8 cellular contexts compared by ENCODE assay signal in genomic region chr4:47933798-47934197, GRCh38. TPM values are rescaled to one million over a fixed set of nuclear protein-coding genes. Genes with fewer than 3 reads are reported as not detected.
DNase-seq lines count a peak whose midpoint lies in the region; ATAC-seq, FAIRE-seq and TF ChIP-seq lines count a peak whose summit lies in the region.

No MANE protein-coding gene starts in this region.

- peak; percentile 76 for DNase-seq in DMS53 treated with DMSO at 0.1 percent for 48 hours (lab: John Stamatoyannopoulos, UW; ENCODE audit: unreplicated experiment)
- peak; percentile 67 for DNase-seq in NB4 (ENCODE audit: low read depth)
- DNase-seq in astrocyte of the spinal cord (ENCODE audit: low read depth, low spot score): peak; percentile 57
- no peak for DNase-seq in keratinocyte (ENCODE audit: low read depth, low spot score)
- no peak for DNase-seq in uterus
- no peak for DNase-seq in effector CD8-positive, alpha-beta T cell (lab: John Stamatoyannopoulos, UW)

- no peak for TF ChIP-seq POLR2A in NB4 (IDR thresholded peaks at IDR 0.05; ENCODE audit: extremely low read depth, insufficient read length)
- no peak for TF ChIP-seq POLR2A in uterus (IDR thresholded peaks at IDR 0.05)

- H3K9me1 ChIP-seq in keratinocyte (ENCODE audit: control insufficient read depth, extremely low read depth, insufficient read depth, low read length): no peaks in the 10 kb centered on the region

- no peak for FAIRE-seq in keratinocyte (lab: Jason Lieb, UNC)

- H3K4me2 ChIP-seq in keratinocyte (ENCODE audit: control insufficient read depth, extremely low read depth, insufficient read depth, low read depth, low read length): no peak overlapping the region

- no peak overlapping the region for H2AFZ ChIP-seq in keratinocyte (ENCODE audit: control insufficient read depth, low read length)

- H3K27me3 ChIP-seq in keratinocyte (ENCODE audit: control insufficient read depth, extremely low read depth, insufficient read depth, low read length): no peaks in the 10 kb centered on the region
- H3K27me3 ChIP-seq in uterus: no peaks in the 10 kb centered on the region

- H3K9me3 ChIP-seq in keratinocyte (ENCODE audit: control insufficient read depth, low read depth, low read length): no peaks in the 10 kb centered on the region
- H3K9me3 ChIP-seq in uterus: no peaks in the 10 kb centered on the region

- H3K4me3 ChIP-seq in NB4 (ENCODE audit: low read depth, low read length) (no peak overlapping the region), astrocyte of the spinal cord (ENCODE audit: low read depth, low read length) (no peak overlapping the region), keratinocyte (ENCODE audit: control insufficient read depth in 2 of 3, extremely low read depth in 1 of 3, insufficient read depth in 2 of 3, low read depth in 1 of 3, low read length in 3 of 3) (no peak overlapping the region), uterus (no peak overlapping the region)

- peaks cover 8% of the 10 kb centered on the region for H3K4me1 ChIP-seq in keratinocyte (ENCODE audit: control insufficient read depth, extremely low read depth, insufficient read depth, low read length)
- peaks cover 0 to 3% of the 10 kb centered on the region in 2 donors for H3K4me1 ChIP-seq in uterus

- H3K36me3 ChIP-seq in keratinocyte (ENCODE audit: control insufficient read depth in 2 of 2, extremely low read depth in 1 of 2, insufficient read depth in 2 of 2, low read length in 2 of 2) (no peaks in the 10 kb centered on the region), uterus (no peaks in the 10 kb centered on the region)

- in situ Hi-C loops in astrocyte of the spinal cord (cut with HindIII; ENCODE audit: low sequenced_read_pairs): no loop called here

- H3K27ac ChIP-seq in keratinocyte (ENCODE audit: control insufficient read depth, insufficient read depth, low read length) (no peak overlapping the region), uterus (no peak overlapping the region)

- peak; percentile 28 for TF ChIP-seq CTCF in NB4 (IDR thresholded peaks at IDR 0.05; ENCODE audit: low read depth, low read length)
- peak; percentile 45 for TF ChIP-seq CTCF in astrocyte of the spinal cord (IDR thresholded peaks at IDR 0.05; ENCODE audit: low read depth, low read length)
- peak in 2 of 3 experiments; percentile 32 to 46 for TF ChIP-seq CTCF in keratinocyte (optimal IDR thresholded peaks at IDR 0.05 in 1 of 3, IDR thresholded peaks at IDR 0.05 in 1 of 3, conservative IDR thresholded peaks at IDR 0.05 in 1 of 3; ENCODE audit: extremely low read depth in 1 of 3, insufficient read depth in 2 of 3, low read length in 3 of 3)
- peak; percentile 57 to 62 (median 60) for TF ChIP-seq CTCF in uterus (IDR thresholded peaks at IDR 0.05)

- no peak overlapping the region for H3K9ac ChIP-seq in keratinocyte (ENCODE audit: control insufficient read depth, extremely low read depth, insufficient read depth, low read length)

- dilution Hi-C loops in keratinocyte (cut with MboI; ENCODE audit: extremely low pct_ligation_motif_present, low sequenced_read_pairs): no loop called here

- H3K79me2 ChIP-seq in keratinocyte (ENCODE audit: control insufficient read depth, insufficient read depth, low read length): no peaks in the 10 kb centered on the region

- intact Hi-C loops in uterus (cut with DNase I; ENCODE audit: low total_unique reads): no loop called here

- ATAC-seq in GM21423 (IDR thresholded peaks at IDR 0.05; ENCODE audit: unreplicated experiment): peak; percentile 63
- ATAC-seq in GM18520 (IDR thresholded peaks at IDR 0.05; ENCODE audit: unreplicated experiment): no peak

- no peaks in the 10 kb centered on the region for H4K20me1 ChIP-seq in keratinocyte (ENCODE audit: control insufficient read depth, extremely low read depth, insufficient read depth, low read length)

RNA-seq across cellular contexts. Expression of gene NFXL1, which starts 19.4 kb away (rescaled TPM):
- 12.3 to 16.5 TPM (median 12.5 TPM) in 3 replicates for polyA plus RNA-seq in keratinocyte
- 45.0 TPM for polyA plus RNA-seq in keratinocyte (2011; ENCODE audit: low read depth)
- 6.4 and 12.3 TPM in 2 replicates for polyA plus RNA-seq in keratinocyte (2011; cell fraction: cytosol; rRNA removed)
- polyA plus RNA-seq in keratinocyte (2011; cell fraction: nucleus; rRNA removed): 28.2 and 33.7 TPM in 2 replicates
- polyA plus RNA-seq in keratinocyte (2012; ENCODE audit: low replicate concordance): 7.2 and 7.8 TPM in 2 replicates
- polyA minus RNA-seq in keratinocyte: 5.7 to 48.2 TPM (median 30.6 TPM) in 3 replicates
- 12.5 TPM for polyA minus RNA-seq in keratinocyte (2011; cell fraction: cytosol; rRNA and poly(A)+ RNA removed)
- 25.5 and 51.8 TPM in 2 replicates for polyA minus RNA-seq in keratinocyte (2011; cell fraction: nucleus; rRNA and poly(A)+ RNA removed)
- 10 to 100 TPM in 3 of 4 donors, 1 to 10 TPM in 1; 5.9 to 24.9 (median 19.6) TPM for total RNA-seq in uterus

Comparison
In these comparisons a context has a peak if more than half of its experiments do, and no peak if none do; other contexts are left out.
1. DNase-seq: peak in DMS53 treated with DMSO at 0.1 percent for 48 hours (single experiment), NB4 (single experiment) and astrocyte of the spinal cord (single experiment); none in keratinocyte (single experiment), uterus (0 of 2) and effector CD8-positive, alpha-beta T cell (single experiment).
2. Peak in every context shown above with its lines, with median percentiles within 50 percentile points of each other: CTCF ChIP-seq.